Comparison of ENCODE assay signal across 15 cellular contexts in the genomic region with DNA sequence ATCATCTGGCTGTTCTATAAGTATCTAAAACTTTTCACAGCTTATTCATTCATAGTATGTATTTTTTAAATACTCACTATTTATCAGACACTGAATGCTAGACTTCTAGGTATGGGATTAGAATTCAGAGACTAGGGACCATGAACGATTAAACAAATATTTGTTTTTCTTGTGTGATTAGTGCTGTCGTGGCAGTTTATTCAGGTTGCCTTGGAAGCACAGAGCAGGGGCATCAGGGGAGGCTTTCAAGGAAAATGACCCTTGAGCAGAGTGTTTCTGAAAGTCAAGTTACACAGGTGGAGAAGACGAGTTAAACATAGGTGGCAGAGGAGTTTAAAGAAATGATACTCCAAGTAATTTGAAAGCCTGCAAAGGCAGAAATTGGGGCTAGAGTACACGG. TPM values are rescaled to one million over a fixed set of nuclear protein-coding genes. Genes with fewer than 3 reads are reported as not detected.
DNase-seq lines count a peak whose midpoint lies in the region; ATAC-seq and TF ChIP-seq lines count a peak whose summit lies in the region.
"Had no signal": no experiment of that assay in that cellular context is flagged by ENCODE, and none has a peak within 500 bp of the region (broad histone marks: within the 10 kb centered on the region; RNA-seq: fewer than 3 reads in every experiment).

No MANE protein-coding gene starts in this region.

- H3F3A ChIP-seq in OCI-LY1 (ENCODE audit: insufficient read depth, low read length) = 0 out of 2 replicates have a peak, but pooled peaks cover 12% of the 10 kb centered on the region

- H3K9ac ChIP-seq in OCI-LY1 (ENCODE audit: low read length) = no peak overlapping the region

- peaks cover 97% of the 10 kb centered on the region for H3K79me2 ChIP-seq in OCI-LY1 (ENCODE audit: insufficient read depth, low read length)

- H3K9me3 ChIP-seq in OCI-LY1 (ENCODE audit: low read length) = peaks cover 4% of the 10 kb centered on the region
- H3K9me3 ChIP-seq: esophagus squamous epithelium had no signal

- H3K9me3 Mint-ChIP-seq in naive B cell (peaks cover 0 to 7% (median 0%) of the 10 kb centered on the region in 7 donors), natural killer cell (no peaks in the 10 kb centered on the region)

- no peaks in the 10 kb centered on the region for H3K9me2 ChIP-seq in OCI-LY1 (ENCODE audit: low read depth, low read length)

- peaks cover 22% of the 10 kb centered on the region for H3K36me3 ChIP-seq in OCI-LY1 (ENCODE audit: insufficient read depth, low read length)
- H3K36me3 ChIP-seq: esophagus squamous epithelium had no signal

- H3K4me2 ChIP-seq in OCI-LY1 (ENCODE audit: low read length) = 0 out of 2 replicates have a peak overlapping the region, but pooled peaks have one; percentile 9

- H3K36me3 Mint-ChIP-seq in naive B cell (peaks cover 6 to 27% of the 10 kb centered on the region in 2 donors), natural killer cell (no peaks in the 10 kb centered on the region)

- H3K27ac ChIP-seq in OCI-LY1 (ENCODE audit: low read depth, low read length, poor library complexity, severe bottlenecking) = no peak overlapping the region
- H3K27ac ChIP-seq: esophagus squamous epithelium had no signal

- H3K27me3 Mint-ChIP-seq in naive B cell = no peaks in the 10 kb centered on the region
- H3K27me3 Mint-ChIP-seq in natural killer cell (ENCODE audit: low read depth in 2 of 2) = no peaks in the 10 kb centered on the region
- H3K27me3 Mint-ChIP-seq: activated CD4-positive, alpha-beta memory T cell treated with anti-CD3 and anti-CD28 coated beads for 36 hours; activated naive CD8-positive, alpha-beta T cell; activated T-cell treated with anti-CD3 and anti-CD28 coated beads, Interleukin-2, amount 50 U/mL, for 24 hours had no signal

- ATAC-seq in naive B cell (ENCODE audit: low read depth in 2 of 2) = no peak
- ATAC-seq in natural killer cell = no peak
- no peak for ATAC-seq in GM18907 (IDR thresholded peaks at IDR 0.05; ENCODE audit: unreplicated experiment)
- no peak for ATAC-seq in GM21737 (IDR thresholded peaks at IDR 0.05; ENCODE audit: unreplicated experiment)

- in situ Hi-C loops in GM13977 (cut with MboI; ENCODE audit: low pct_unique_long_range_greater_than_20kb, low sequenced_read_pairs, unreplicated experiment) = no loop called here

- H3K27me3 ChIP-seq in OCI-LY1 (ENCODE audit: insufficient read depth, low read length) = no peaks in the 10 kb centered on the region
- H3K27me3 ChIP-seq: esophagus squamous epithelium had no signal

- intact Hi-C loops in natural killer cell (cut with micrococcal nuclease) = no loop called here

- DNase-seq in DMS153 treated with DMSO at 0.1 percent for 48 hours (lab: John Stamatoyannopoulos, UW; ENCODE audit: unreplicated experiment) (peak; percentile 51), NCI-H2029 (lab: John Stamatoyannopoulos, UW) (peak; percentile 72), naive B cell (no peak), natural killer cell (no peak), GM13977 (ENCODE audit: low spot score) (no peak)
- DNase-seq: activated CD4-positive, alpha-beta memory T cell treated with anti-CD3 and anti-CD28 coated beads for 36 hours; activated T-cell treated with anti-CD3 and anti-CD28 coated beads, Interleukin-2, amount 50 U/mL, for 24 hours; esophagus squamous epithelium; NCI-H82; RPMI8226 had no signal

- peak overlapping the region in 4 of 6 donors; percentile 14 to 98 (median 54) for H3K27ac Mint-ChIP-seq in naive B cell
- H3K27ac Mint-ChIP-seq in natural killer cell = no peak overlapping the region
- H3K27ac Mint-ChIP-seq: activated CD4-positive, alpha-beta memory T cell treated with anti-CD3 and anti-CD28 coated beads for 36 hours; activated naive CD8-positive, alpha-beta T cell; activated T-cell treated with anti-CD3 and anti-CD28 coated beads, Interleukin-2, amount 50 U/mL, for 24 hours; brain had no signal

- H2AFZ ChIP-seq in OCI-LY1 (ENCODE audit: low read length) = no peak overlapping the region

- H4K20me1 ChIP-seq in OCI-LY1 (ENCODE audit: insufficient read depth, low read length) = no peaks in the 10 kb centered on the region

- H3K4me3 Mint-ChIP-seq in naive B cell (peak overlapping the region in 5 of 8 donors; percentile 12 to 69 (median 23)), natural killer cell (no peak overlapping the region)
- H3K4me3 Mint-ChIP-seq: activated CD4-positive, alpha-beta memory T cell treated with anti-CD3 and anti-CD28 coated beads for 36 hours; activated T-cell treated with anti-CD3 and anti-CD28 coated beads, Interleukin-2, amount 50 U/mL, for 24 hours had no signal

- TF ChIP-seq CTCF in OCI-LY1 (IDR thresholded peaks at IDR 0.05; ENCODE audit: low read length) (no peak), natural killer cell (IDR thresholded peaks at IDR 0.05) (no peak), GM13977 (IDR thresholded peaks at IDR 0.05; ENCODE audit: extremely low read depth, insufficient read depth, missing control alignments) (no peak)

- H3K4me1 Mint-ChIP-seq in naive B cell (peaks cover 50 to 61% (median 59%) of the 10 kb centered on the region in 3 donors), natural killer cell (peaks cover 54 to 57% of the 10 kb centered on the region in 2 donors)

- H3K4me3 ChIP-seq in OCI-LY1 (ENCODE audit: low read depth, low read length, poor library complexity, severe bottlenecking) = no peak overlapping the region
- H3K4me3 ChIP-seq: esophagus squamous epithelium had no signal

- H3K4me1 ChIP-seq in OCI-LY1 (ENCODE audit: insufficient read depth, low read length, severe bottlenecking) = peaks cover 42% of the 10 kb centered on the region

RNA-seq across cellular contexts. Expression of a gene that starts 5.7 kb away (rescaled TPM):
- polyA plus RNA-seq in naive B cell (ENCODE audit: low read depth in 6 of 6) = 10 to 100 TPM in 1 of 6 donors, 1 to 10 TPM in 5; 7.1 to 10.8 (median 7.9) TPM
- 10 to 100 TPM; 32.2 to 35.9 (median 33.8) TPM for total RNA-seq in natural killer cell

Comparison
In these comparisons a context has a peak if more than half of its experiments do, and no peak if none do; other contexts are left out.
1. DNase-seq: peak in DMS153 treated with DMSO at 0.1 percent for 48 hours (single experiment) and NCI-H2029 (single experiment); none in naive B cell (single experiment), natural killer cell (single experiment) and GM13977 (single experiment).
2. H3K27ac Mint-ChIP-seq: peak in naive B cell (4 of 6); none in natural killer cell (0 of 2).